18 cellular contexts compared by ENCODE assay signal in genomic region chrX:154363706-154364439, GRCh38.
"Had no signal": no experiment of that assay in that cellular context is flagged by ENCODE, and none has a peak within 500 bp of the region (broad histone marks: within the 10 kb centered on the region; RNA-seq: fewer than 3 reads in every experiment).

No MANE protein-coding gene starts in this region.

- H3K4me1 Mint-ChIP-seq: neural progenitor cell had no signal

- DNase-seq: activated CD8-positive, alpha-beta memory T cell treated with anti-CD3 and anti-CD28 coated beads, Interleukin-2, amount 10 ng/mL, durations not matched to agents 7 days and 5 days; activated gamma-delta T cell treated with Interleukin-2 at 50 U/mL for 16 hours; activated naive CD8-positive, alpha-beta T cell treated with anti-CD3 and anti-CD28 coated beads, Interleukin-2, amount 10 ng/mL, durations not matched to agents 7 days and 5 days; activated T-cell treated with anti-CD3 and anti-CD28 coated beads, Interleukin-2, amount 50 U/mL, for 4 hours; anterior cingulate cortex; foreskin melanocyte; heart right ventricle; islet precursor cell; left lung; small intestine; substantia nigra; upper lobe of right lung had no signal

- H3K4me3 Mint-ChIP-seq: activated CD8-positive, alpha-beta memory T cell treated with anti-CD3 and anti-CD28 coated beads, Interleukin-2, amount 10 ng/mL, durations not matched to agents 7 days and 5 days; activated naive CD8-positive, alpha-beta T cell treated with anti-CD3 and anti-CD28 coated beads, Interleukin-2, amount 10 ng/mL, durations not matched to agents 7 days and 5 days; activated T-cell treated with anti-CD3 and anti-CD28 coated beads, Interleukin-2, amount 50 U/mL, for 4 hours had no signal

- H3K4me1 ChIP-seq: breast epithelium, neural progenitor cell, parathyroid adenoma had no signal

- H3K27me3 ChIP-seq: breast epithelium, heart right ventricle, left lung, neural progenitor cell, right atrium auricular region, upper lobe of right lung had no signal

- H3K27ac ChIP-seq: left lung, neural progenitor cell, parathyroid adenoma, SK-N-MC, upper lobe of right lung had no signal

- ATAC-seq: activated CD4-positive, CD25-positive, alpha-beta regulatory T cell treated with anti-CD3 and anti-CD28 coated beads, Interleukin-2, amount 50 U/mL, for 24 hours; activated CD8-positive, alpha-beta memory T cell treated with anti-CD3 and anti-CD28 coated beads, Interleukin-2, amount 10 ng/mL, durations not matched to agents 7 days and 5 days; activated T-cell treated with anti-CD3 and anti-CD28 coated beads, Interleukin-2, amount 50 U/mL, for 4 hours; heart right ventricle; left lung; upper lobe of right lung had no signal

- H3K9me3 Mint-ChIP-seq: activated naive CD8-positive, alpha-beta T cell treated with anti-CD3 and anti-CD28 coated beads, Interleukin-2, amount 10 ng/mL, durations not matched to agents 7 days and 5 days; activated T-cell treated with anti-CD3 and anti-CD28 coated beads, Interleukin-2, amount 50 U/mL, for 4 hours had no signal

- H3K9me3 ChIP-seq: breast epithelium, heart right ventricle, left lung, right atrium auricular region, upper lobe of right lung had no signal

- H3K36me3 ChIP-seq: breast epithelium, neural progenitor cell had no signal

- H3K4me3 ChIP-seq: breast epithelium, heart right ventricle, left lung, neural progenitor cell, right atrium auricular region, SK-N-MC, upper lobe of right lung had no signal

- H3K27ac Mint-ChIP-seq: activated naive CD8-positive, alpha-beta T cell treated with anti-CD3 and anti-CD28 coated beads, Interleukin-2, amount 10 ng/mL, durations not matched to agents 7 days and 5 days; neural progenitor cell had no signal

- H3K27me3 Mint-ChIP-seq: activated CD8-positive, alpha-beta memory T cell treated with anti-CD3 and anti-CD28 coated beads, Interleukin-2, amount 10 ng/mL, durations not matched to agents 7 days and 5 days; activated naive CD8-positive, alpha-beta T cell treated with anti-CD3 and anti-CD28 coated beads, Interleukin-2, amount 10 ng/mL, durations not matched to agents 7 days and 5 days had no signal
